26 cellular contexts compared by ENCODE assay signal in the genomic region with DNA sequence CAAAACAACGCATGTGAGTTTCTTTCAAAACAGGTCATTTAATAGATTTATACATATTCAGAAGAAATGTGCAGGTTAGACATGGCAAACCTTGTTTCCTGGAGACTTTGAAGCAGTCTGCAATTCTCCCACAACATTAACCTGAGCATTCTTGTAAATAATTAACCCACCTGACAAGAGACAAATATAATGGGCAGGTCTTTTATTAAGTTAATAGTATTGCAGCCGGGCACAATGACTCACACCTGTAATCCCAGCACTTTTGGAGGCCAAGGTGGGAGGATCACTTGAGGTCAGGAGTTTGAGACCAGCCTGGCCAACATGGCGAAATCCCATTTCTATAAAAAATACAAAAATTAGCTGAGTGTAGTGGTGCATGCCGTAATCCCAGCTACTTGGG.
"Had no signal": no experiment of that assay in that cellular context is flagged by ENCODE, and none has a peak within 500 bp of the region (broad histone marks: within the 10 kb centered on the region; RNA-seq: fewer than 3 reads in every experiment).

No MANE protein-coding gene starts in this region.

- H3K9me3 Mint-ChIP-seq: activated CD4-positive, alpha-beta memory T cell treated with anti-CD3 and anti-CD28 coated beads, Interleukin-2, amount 10 ng/mL, durations not matched to agents 7 days and 5 days; activated CD4-positive, alpha-beta T cell treated with anti-CD3 and anti-CD28 coated beads, Interleukin-2, amount 10 ng/mL, durations not matched to agents 7 days and 5 days; activated naive CD4-positive, alpha-beta T cell treated with anti-CD3 and anti-CD28 coated beads, Interleukin-2, amount 50 U/mL, for 24 hours; activated T-cell treated with anti-CD3 and anti-CD28 coated beads, Interleukin-2, amount 50 U/mL, for 4 hours; activated T-helper 2 cell treated with anti-CD3 and anti-CD28 coated beads, Interferon-gamma antibody, Interleukin-2, Interleukin-4, amounts not matched to agents 10 μg/mL and 5 μg/mL and 100 μg/mL, durations not matched to agents 14 hours and 24 hours and 36 hours; central memory CD8-positive, alpha-beta T cell; natural killer cell treated with Interleukin-12 subunit alpha and Interleukin-12 subunit beta and Interleukin-15 and Interleukin-18, amount 100 ng/mL, for 72 hours; stimulated activated memory B cell treated with anti-CD40 and anti-IgM and Interleukin-4, amounts not matched to agents 10 μg/mL and 1 μg/mL and 100 μg/mL, for 72 hours; stimulated activated naive CD8-positive, alpha-beta T cell treated with anti-CD3 and anti-CD28 coated beads, Interleukin-15, amount 100 ng/mL, for 72 hours had no signal

- ATAC-seq: activated CD4-positive, CD25-positive, alpha-beta regulatory T cell treated with anti-CD3 and anti-CD28 coated beads, Interleukin-2, amount 50 U/mL, for 24 hours; activated T-cell treated with anti-CD3 and anti-CD28 coated beads, Interleukin-2, amount 50 U/mL, for 4 hours; gastrocnemius medialis; left lung; natural killer cell treated with Interleukin-12 subunit alpha and Interleukin-12 subunit beta and Interleukin-15 and Interleukin-18, amount 100 ng/mL, for 72 hours; sciatic nerve; stimulated activated memory B cell treated with anti-CD40 and anti-IgM and Interleukin-4, amounts not matched to agents 10 μg/mL and 1 μg/mL and 100 μg/mL, for 72 hours; stimulated activated naive CD8-positive, alpha-beta T cell treated with anti-CD3 and anti-CD28 coated beads, Interleukin-15, amount 100 ng/mL, for 72 hours; T-helper 17 cell had no signal

- H3K27ac Mint-ChIP-seq: activated CD4-positive, alpha-beta memory T cell treated with anti-CD3 and anti-CD28 coated beads, Interleukin-2, amount 10 ng/mL, durations not matched to agents 7 days and 5 days; activated CD4-positive, alpha-beta T cell treated with anti-CD3 and anti-CD28 coated beads, Interleukin-2, amount 10 ng/mL, durations not matched to agents 7 days and 5 days; activated naive CD4-positive, alpha-beta T cell treated with anti-CD3 and anti-CD28 coated beads, Interleukin-2, amount 50 U/mL, for 24 hours; activated T-helper 2 cell treated with anti-CD3 and anti-CD28 coated beads, Interferon-gamma antibody, Interleukin-2, Interleukin-4, amounts not matched to agents 10 μg/mL and 5 μg/mL and 100 μg/mL, durations not matched to agents 14 hours and 24 hours and 36 hours; natural killer cell treated with Interleukin-12 subunit alpha and Interleukin-12 subunit beta and Interleukin-15 and Interleukin-18, amount 100 ng/mL, for 72 hours; stimulated activated memory B cell treated with anti-CD40 and anti-IgM and Interleukin-4, amounts not matched to agents 10 μg/mL and 1 μg/mL and 100 μg/mL, for 72 hours; stimulated activated naive CD8-positive, alpha-beta T cell treated with anti-CD3 and anti-CD28 coated beads, Interleukin-15, amount 100 ng/mL, for 72 hours; T-helper 17 cell had no signal

- H3K27me3 Mint-ChIP-seq: activated naive CD4-positive, alpha-beta T cell treated with anti-CD3 and anti-CD28 coated beads, Interleukin-2, amount 50 U/mL, for 24 hours; stimulated activated naive CD8-positive, alpha-beta T cell treated with anti-CD3 and anti-CD28 coated beads, Interleukin-15, amount 100 ng/mL, for 72 hours had no signal

- H3K4me3 Mint-ChIP-seq: activated CD4-positive, alpha-beta memory T cell treated with anti-CD3 and anti-CD28 coated beads, Interleukin-2, amount 10 ng/mL, durations not matched to agents 7 days and 5 days; activated CD4-positive, alpha-beta T cell treated with anti-CD3 and anti-CD28 coated beads, Interleukin-2, amount 10 ng/mL, durations not matched to agents 7 days and 5 days; activated naive CD4-positive, alpha-beta T cell treated with anti-CD3 and anti-CD28 coated beads, Interleukin-2, amount 50 U/mL, for 24 hours; activated T-cell treated with anti-CD3 and anti-CD28 coated beads, Interleukin-2, amount 50 U/mL, for 4 hours; central memory CD8-positive, alpha-beta T cell; natural killer cell treated with Interleukin-12 subunit alpha and Interleukin-12 subunit beta and Interleukin-15 and Interleukin-18, amount 100 ng/mL, for 72 hours; stimulated activated memory B cell treated with anti-CD40 and anti-IgM and Interleukin-4, amounts not matched to agents 10 μg/mL and 1 μg/mL and 100 μg/mL, for 72 hours; stimulated activated naive CD8-positive, alpha-beta T cell treated with anti-CD3 and anti-CD28 coated beads, Interleukin-15, amount 100 ng/mL, for 72 hours; T-helper 17 cell had no signal

- DNase-seq: activated CD4-positive, alpha-beta memory T cell treated with anti-CD3 and anti-CD28 coated beads, Interleukin-2, amount 10 ng/mL, durations not matched to agents 7 days and 5 days; activated CD4-positive, alpha-beta T cell treated with anti-CD3 and anti-CD28 coated beads, Interleukin-2, amount 10 ng/mL, durations not matched to agents 7 days and 5 days; activated T-cell treated with anti-CD3 and anti-CD28 coated beads, Interleukin-2, amount 50 U/mL, for 4 hours; dermis blood vessel endothelial cell; effector CD4-positive, alpha-beta T cell; erythroblast; gastrocnemius medialis; glutamatergic neuron; left lung; mesendoderm; stimulated activated CD4-positive, alpha-beta T cell treated with anti-CD3 and anti-CD28 coated beads, Interleukin-1b, Interleukin-23, amount 100 ng/mL, for 48 hours; stimulated activated CD4-positive, alpha-beta T cell treated with anti-CD3 and anti-CD28 coated beads, Interleukin-4, amount 100 ng/mL, for 4 hours; stimulated activated CD8-positive, alpha-beta memory T cell treated with anti-CD3 and anti-CD28 coated beads, Interleukin-4, amount 100 ng/mL, for 48 hours; stimulated activated naive CD8-positive, alpha-beta T cell treated with anti-CD3 and anti-CD28 coated beads, Interleukin-15, amount 100 ng/mL, for 72 hours; substantia nigra; T-helper 17 cell; T1000; upper lobe of left lung; WERI-Rb-1 had no signal

- H3K36me3 Mint-ChIP-seq: activated naive CD4-positive, alpha-beta T cell treated with anti-CD3 and anti-CD28 coated beads, Interleukin-2, amount 50 U/mL, for 24 hours; natural killer cell treated with Interleukin-12 subunit alpha and Interleukin-12 subunit beta and Interleukin-15 and Interleukin-18, amount 100 ng/mL, for 72 hours; stimulated activated memory B cell treated with anti-CD40 and anti-IgM and Interleukin-4, amounts not matched to agents 10 μg/mL and 1 μg/mL and 100 μg/mL, for 72 hours had no signal

- H3K4me1 Mint-ChIP-seq: activated naive CD4-positive, alpha-beta T cell treated with anti-CD3 and anti-CD28 coated beads, Interleukin-2, amount 50 U/mL, for 24 hours; central memory CD8-positive, alpha-beta T cell had no signal
